14 cellular contexts compared by ENCODE assay signal in genomic region chr1:8113257-8114220, GRCh38.
DNase-seq lines count a peak whose midpoint lies in the region; ATAC-seq and TF ChIP-seq lines count a peak whose summit lies in the region.
"Had no signal": no experiment of that assay in that cellular context is flagged by ENCODE, and none has a peak within 500 bp of the region (broad histone marks: within the 10 kb centered on the region; RNA-seq: fewer than 3 reads in every experiment).

No MANE protein-coding gene starts in this region.

- no peak overlapping the region for H2AFZ ChIP-seq in Karpas-422 (ENCODE audit: low read length)

- no peaks in the 10 kb centered on the region for H3K9me3 ChIP-seq in CD4-positive, alpha-beta memory T cell (ENCODE audit: control insufficient read depth in 1 of 2, low read length in 2 of 2)
- H3K9me3 ChIP-seq in Panc1 (ENCODE audit: control insufficient read depth, insufficient read depth, low read depth, low read length) (peaks cover 18% of the 10 kb centered on the region; the same call in 1 of the 2 replicates), Karpas-422 (ENCODE audit: low read length) (no peaks in the 10 kb centered on the region)
- H3K9me3 ChIP-seq: BE2C had no signal

- H3K9ac ChIP-seq in Karpas-422 (ENCODE audit: low read length) = no peak overlapping the region

- POLR2A ChIA-PET in CD4-positive, alpha-beta memory T cell (lab: Charles Lee; ENCODE audit: partially characterized antibody) = interaction anchor here (0.6 to 2.8 kb wide), 6 partner anchors 9 to 104 kb away, joined by 3 to 15 read pairs (median 4); no protein-coding TSS in a partner anchor
- POLR2A ChIA-PET in Panc1 (lab: Charles Lee) = interaction anchor here (1.5 kb wide), 1 partner anchor 52 kb away, joined by 4 read pairs; no protein-coding TSS in a partner anchor

- peak overlapping the region in 6 of 7 donors; percentile 9 to 89 (median 76) for H3K27ac Mint-ChIP-seq in CD4-positive, alpha-beta memory T cell
- peak overlapping the region; percentile 84 for H3K27ac Mint-ChIP-seq in neural crest cell (ENCODE audit: unreplicated experiment)

- no peak overlapping the region for H3K27ac ChIP-seq in CD4-positive, alpha-beta memory T cell (ENCODE audit: low read depth, low read length)
- peak overlapping the region; percentile 100 for H3K27ac ChIP-seq in Panc1 (ENCODE audit: low read length)
- H3K27ac ChIP-seq in Karpas-422 (ENCODE audit: low read length) = no peak overlapping the region

- H3K4me2 ChIP-seq in Karpas-422 (ENCODE audit: low read depth, low read length, poor library complexity, severe bottlenecking) = no peak overlapping the region

- ATAC-seq in Panc1 = no peak; the same call in 1 of the 2 replicates
- ATAC-seq in esophagus mucosa = peak; percentile 39
- no peak for ATAC-seq in HG02610 (IDR thresholded peaks at IDR 0.05; ENCODE audit: unreplicated experiment)
- ATAC-seq in HG03571 (IDR thresholded peaks at IDR 0.05; ENCODE audit: unreplicated experiment) = no peak
- ATAC-seq: Right ventricle myocardium inferior had no signal

- no peak for TF ChIP-seq CTCF in Panc1 (IDR thresholded peaks at IDR 0.05)
- no peak for TF ChIP-seq CTCF in neural crest cell (conservative IDR thresholded peaks at IDR 0.05)

- no peaks in the 10 kb centered on the region for H3K9me3 Mint-ChIP-seq in CD4-positive, alpha-beta memory T cell
- H3K9me3 Mint-ChIP-seq in neural crest cell = no peaks in the 10 kb centered on the region

- H4K20me1 ChIP-seq in Karpas-422 (ENCODE audit: insufficient read depth, low read depth, low read length) = no peaks in the 10 kb centered on the region

- H3K4me1 ChIP-seq in CD4-positive, alpha-beta memory T cell (ENCODE audit: insufficient read depth, low read length) = peaks cover 16% of the 10 kb centered on the region
- H3K4me1 ChIP-seq in Panc1 (ENCODE audit: control insufficient read depth, insufficient read depth, low read length) (peaks cover 27% of the 10 kb centered on the region), Karpas-422 (ENCODE audit: low read length) (no peaks in the 10 kb centered on the region)
- H3K4me1 ChIP-seq: BE2C had no signal

- no peaks in the 10 kb centered on the region for H3K27me3 ChIP-seq in CD4-positive, alpha-beta memory T cell (ENCODE audit: insufficient read depth, low read length)
- H3K27me3 ChIP-seq in Panc1 (ENCODE audit: control insufficient read depth, insufficient read depth, low read length) = no peaks in the 10 kb centered on the region
- no peaks in the 10 kb centered on the region for H3K27me3 ChIP-seq in Karpas-422 (ENCODE audit: low read length)
- H3K27me3 ChIP-seq: BE2C had no signal

- no TSS peak for BruUV-seq in Panc1 (replicated peaks; lab: Mats Ljungman, UMichigan)

- no peak overlapping the region for H3K4me3 ChIP-seq in CD4-positive, alpha-beta memory T cell (ENCODE audit: low read length in 2 of 2)
- no peak overlapping the region for H3K4me3 ChIP-seq in Panc1 (ENCODE audit: low read depth in 2 of 2, low read length in 2 of 2)
- H3K4me3 ChIP-seq in Karpas-422 (ENCODE audit: low read length) = no peak overlapping the region

- no peaks in the 10 kb centered on the region for H3K79me2 ChIP-seq in Karpas-422 (ENCODE audit: low read length)

- peaks cover 0 to 2% of the 10 kb centered on the region in 2 donors for H3K27me3 Mint-ChIP-seq in CD4-positive, alpha-beta memory T cell
- H3K27me3 Mint-ChIP-seq in neural crest cell (ENCODE audit: low read depth) = no peaks in the 10 kb centered on the region

- no peaks in the 10 kb centered on the region for H3K36me3 Mint-ChIP-seq in CD4-positive, alpha-beta memory T cell
- H3K36me3 Mint-ChIP-seq in neural crest cell (ENCODE audit: low read depth) = peaks cover 2% of the 10 kb centered on the region

- no peaks in the 10 kb centered on the region for H3K36me3 ChIP-seq in CD4-positive, alpha-beta memory T cell (ENCODE audit: insufficient read depth, low read length)
- H3K36me3 ChIP-seq in Panc1 (ENCODE audit: control insufficient read depth, insufficient read depth, low read length) = no peaks in the 10 kb centered on the region
- no peaks in the 10 kb centered on the region for H3K36me3 ChIP-seq in Karpas-422 (ENCODE audit: insufficient read depth, low read length)
- H3K36me3 ChIP-seq: BE2C had no signal

- intact Hi-C loops in CD4-positive, alpha-beta memory T cell (cut with micrococcal nuclease) = no loop called here
- intact Hi-C loops in Panc1 (cut with micrococcal nuclease; ENCODE audit: unreplicated experiment) = no loop called here
- intact Hi-C loops in cardiac septum (cut with DNase I) = no loop called here

- DNase-seq in CD4-positive, alpha-beta memory T cell = peak in 4 of 5 donors; percentile 2 to 14 (median 11)
- DNase-seq in Panc1 (ENCODE audit: low read depth, low spot score) (no peak), neural crest cell (ENCODE audit: low read depth, low spot score) (peak; percentile 15), Karpas-422 (no peak), cardiac septum (ENCODE audit: low spot score) (no peak)
- DNase-seq: activated CD8-positive, alpha-beta memory T cell treated with anti-CD3 and anti-CD28 coated beads, Interleukin-2, amount 50 U/mL, for 48 hours; amniotic stem cell; BE2C; GF-D8; NCI-H2227 treated with DMSO at 0.1 percent for 48 hours had no signal

- H3K9me2 ChIP-seq in Karpas-422 (replicated peaks; ENCODE audit: insufficient read depth, low read length) = no peaks in the 10 kb centered on the region

- in situ Hi-C loops in Panc1 (cut with HindIII; ENCODE audit: low pct_unique_long_range_greater_than_20kb, low sequenced_read_pairs) = no loop called here

- H3K4me1 Mint-ChIP-seq in CD4-positive, alpha-beta memory T cell = peaks cover 12 to 20% (median 15%) of the 10 kb centered on the region in 4 donors
- H3K4me1 Mint-ChIP-seq in neural crest cell = peaks cover 45% of the 10 kb centered on the region

- CTCF ChIA-PET in CD4-positive, alpha-beta memory T cell (lab: Charles Lee; ENCODE audit: partially characterized antibody) = interaction anchor here (1.0 to 1.6 kb wide), 4 partner anchors 9 to 23 kb away, joined by 3 to 4 read pairs (median 3); no protein-coding TSS in a partner anchor
- CTCF ChIA-PET in Panc1 (lab: Charles Lee) = no interaction called here

- peak overlapping the region in 5 of 8 donors; percentile 7 to 70 (median 67) for H3K4me3 Mint-ChIP-seq in CD4-positive, alpha-beta memory T cell
- no peak overlapping the region for H3K4me3 Mint-ChIP-seq in neural crest cell

Comparison
In these comparisons a context has a peak if more than half of its experiments do, and no peak if none do; other contexts are left out.
1. DNase-seq: peak in CD4-positive, alpha-beta memory T cell (4 of 5) and neural crest cell (single experiment); none in Panc1 (single experiment), Karpas-422 (single experiment) and cardiac septum (single experiment).